In the genomic region with DNA sequence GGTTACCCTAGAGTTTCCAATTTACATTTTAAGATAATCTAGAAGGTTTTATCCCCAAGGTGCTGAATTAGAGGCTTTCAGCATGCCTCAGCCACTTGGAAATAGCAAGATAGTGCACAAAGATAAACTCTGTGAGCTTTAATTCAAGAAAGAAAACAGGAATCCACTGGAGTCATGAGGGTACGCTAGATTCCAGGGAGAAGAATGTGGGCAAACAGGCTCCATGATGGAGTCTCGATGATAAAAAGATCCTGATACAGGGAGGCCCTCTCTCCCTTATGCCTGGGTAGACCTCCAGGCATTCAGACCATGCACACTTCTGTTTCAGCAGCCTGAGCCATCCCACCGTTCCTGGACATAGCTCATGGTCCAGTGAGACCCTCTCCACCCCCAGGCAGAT, we compare ENCODE assay signal across 26 cellular contexts.
"Had no signal": no experiment of that assay in that cellular context is flagged by ENCODE, and none has a peak within 500 bp of the region (broad histone marks: within the 10 kb centered on the region; RNA-seq: fewer than 3 reads in every experiment).

No MANE protein-coding gene starts in this region.

- DNase-seq: naive thymus-derived CD8-positive, alpha-beta T cell; nephron progenitor cell; occipital lobe; ovary; spleen; stimulated activated CD4-positive, alpha-beta T cell treated with anti-CD3 and anti-CD28 coated beads, Interleukin-12 subunit alpha, Interleukin-12 subunit beta, amount 100 ng/mL, for 4 hours; stimulated activated CD4-positive, alpha-beta T cell treated with anti-CD3 and anti-CD28 coated beads, Interleukin-1b, Interleukin-23, amount 100 ng/mL, for 48 hours; stimulated activated CD4-positive, alpha-beta T cell treated with anti-CD3 and anti-CD28 coated beads, Interleukin-4, amount 100 ng/mL, for 1 hour; stimulated activated CD4-positive, alpha-beta T cell treated with anti-CD3 and anti-CD28 coated beads, Interleukin-4, amount 100 ng/mL, for 4 hours; stimulated activated CD8-positive, alpha-beta memory T cell treated with anti-CD3 and anti-CD28 coated beads, Interleukin-4, amount 100 ng/mL, for 48 hours; stimulated activated naive CD4-positive, alpha-beta T cell; stimulated activated naive CD8-positive, alpha-beta T cell treated with anti-CD3 and anti-CD28 coated beads, Interleukin-15, amount 100 ng/mL, for 72 hours; stimulated activated naive CD8-positive, alpha-beta T cell treated with anti-CD3 and anti-CD28 coated beads, Interleukin-15, Interleukin-2, amounts not matched to agents 100 U/mL and 50 U/mL, for 24 hours; substantia nigra; testis; tibial artery; transverse colon; upper lobe of left lung had no signal

- H3K4me2 ChIP-seq: smooth muscle cell had no signal

- ATAC-seq: naive thymus-derived CD8-positive, alpha-beta T cell; natural killer cell treated with Interleukin-12 subunit alpha and Interleukin-12 subunit beta and Interleukin-15 and Interleukin-18, amount 100 ng/mL, for 72 hours; sciatic nerve had no signal

- H3K4me1 ChIP-seq: prostate gland, right atrium auricular region, spleen, suprapubic skin, testis, tibial artery, transverse colon, upper lobe of left lung, vagina had no signal

- H3K4me3 ChIP-seq: ovary, prostate gland, right atrium auricular region, skin epidermis, smooth muscle cell, spleen, suprapubic skin, testis, tibial artery, transverse colon, upper lobe of left lung, vagina had no signal

- H3K27ac ChIP-seq: ovary, prostate gland, right atrium auricular region, skin epidermis, spleen, suprapubic skin, testis, tibial artery, transverse colon, upper lobe of left lung, vagina had no signal

- H3K36me3 ChIP-seq: ovary, prostate gland, right atrium auricular region, spleen, suprapubic skin, tibial artery, transverse colon, upper lobe of left lung, vagina had no signal

- H3K27me3 ChIP-seq: ovary, right atrium auricular region, spleen, suprapubic skin, testis, tibial artery, transverse colon, upper lobe of left lung, vagina had no signal

- H3K9me3 ChIP-seq: ovary, prostate gland, right atrium auricular region, spleen, suprapubic skin, testis, tibial artery, transverse colon, upper lobe of left lung, vagina had no signal
